In genomic region chr2:37585295-37585908, GRCh38 we compare ENCODE assay signal across 8 cellular contexts.
DNase-seq lines count a peak whose midpoint lies in the region; ATAC-seq and TF ChIP-seq lines count a peak whose summit lies in the region.

No MANE protein-coding gene starts in this region.

- no peaks in the 10 kb centered on the region for H3K9me3 ChIP-seq in Karpas-422 (ENCODE audit: low read length)

- TF ChIP-seq CTCF in GM12865 (IDR thresholded peaks at IDR 0.05; ENCODE audit: insufficient read depth, low read depth, low read length, missing control alignments), result no peak

- no peak overlapping the region for H2AFZ ChIP-seq in Karpas-422 (ENCODE audit: low read length)

- ATAC-seq in HG02884 (IDR thresholded peaks at IDR 0.05; ENCODE audit: unreplicated experiment) (peak; percentile 49), left colon (peak; percentile 88), HG03025 (IDR thresholded peaks at IDR 0.05; ENCODE audit: low FRiP score, unreplicated experiment) (no peak)

- intact Hi-C loops in left colon (cut with DNase I, micrococcal nuclease), result no loop called here

- H3K9ac ChIP-seq in Karpas-422 (ENCODE audit: low read length), result no peak overlapping the region

- H4K20me1 ChIP-seq in Karpas-422 (ENCODE audit: insufficient read depth, low read depth, low read length), result no peaks in the 10 kb centered on the region

- no peaks in the 10 kb centered on the region for H3K36me3 ChIP-seq in Karpas-422 (ENCODE audit: insufficient read depth, low read length)

- H3K4me2 ChIP-seq in Karpas-422 (ENCODE audit: low read depth, low read length, poor library complexity, severe bottlenecking), result no peak overlapping the region

- no peak overlapping the region for H3K27ac ChIP-seq in Karpas-422 (ENCODE audit: low read length)

- H3K4me1 ChIP-seq in Karpas-422 (ENCODE audit: low read length), result no peaks in the 10 kb centered on the region

- H3K4me3 ChIP-seq in GM12865 (ENCODE audit: low read depth, low read length) (peak overlapping the region; percentile 17), Karpas-422 (ENCODE audit: low read length) (no peak overlapping the region)

- no peaks in the 10 kb centered on the region for H3K27me3 ChIP-seq in Karpas-422 (ENCODE audit: low read length)

- peak; percentile 69 for DNase-seq in GM12865 (ENCODE audit: low read depth)
- peak; percentile 43 for DNase-seq in activated CD8-positive, alpha-beta memory T cell treated with anti-CD3 and anti-CD28 coated beads, Interleukin-2, amount 50 U/mL, for 4 hours
- DNase-seq in left colon, result peak; percentile 49 to 62
- no peak for DNase-seq in T1000 (lab: John Stamatoyannopoulos, UW)
- no peak for DNase-seq in Karpas-422
- no peak for DNase-seq in central memory CD4-positive, alpha-beta T cell

- H3K9me2 ChIP-seq in Karpas-422 (replicated peaks; ENCODE audit: insufficient read depth, low read length), result no peaks in the 10 kb centered on the region

- H3K79me2 ChIP-seq in Karpas-422 (ENCODE audit: low read length), result no peaks in the 10 kb centered on the region

Comparison
In these comparisons a context has a peak if more than half of its experiments do, and no peak if none do; other contexts are left out.
1. DNase-seq: peak in GM12865 (single experiment), activated CD8-positive, alpha-beta memory T cell treated with anti-CD3 and anti-CD28 coated beads, Interleukin-2, amount 50 U/mL, for 4 hours (single experiment) and left colon (2 of 2); none in T1000 (single experiment), Karpas-422 (single experiment) and central memory CD4-positive, alpha-beta T cell (single experiment).